12 cellular contexts compared by ENCODE assay signal in genomic region chr7:155000795-155001194, GRCh38. TPM values are rescaled to one million over a fixed set of nuclear protein-coding genes. Genes with fewer than 3 reads are reported as not detected.
DNase-seq lines count a peak whose midpoint lies in the region; ATAC-seq, FAIRE-seq and TF ChIP-seq lines count a peak whose summit lies in the region.
"Had no signal": no experiment of that assay in that cellular context is flagged by ENCODE, and none has a peak within 500 bp of the region (broad histone marks: within the 10 kb centered on the region; RNA-seq: fewer than 3 reads in every experiment).

No MANE protein-coding gene starts in this region.

- WGBS in trophoblast cell (ENCODE audit: extremely low coverage, insufficient coverage, insufficient read length): no CpG with 5 or more reads among the region's 2 CpGs

- H3K4me2 ChIP-seq in BLaER1 (peak overlapping the region; percentile 90), DND-41 (ENCODE audit: insufficient read depth, low read length) (peak overlapping the region; percentile 77), Loucy (ENCODE audit: low read depth, low read length, poor library complexity, severe bottlenecking) (peak overlapping the region; percentile 87), trophoblast cell (ENCODE audit: low read length) (no peak overlapping the region)

- no peak overlapping the region for H3K27ac ChIP-seq in BLaER1
- H3K27ac ChIP-seq in DND-41 (ENCODE audit: low read length): 0 out of 2 replicates have a peak overlapping the region, but pooled peaks have one; percentile 9
- no peak overlapping the region for H3K27ac ChIP-seq in trophoblast cell (ENCODE audit: low read depth, low read length)
- H3K27ac ChIP-seq: sigmoid colon had no signal

- H3F3A ChIP-seq in Loucy (ENCODE audit: low read depth): no peaks in the 10 kb centered on the region

- no peaks in the 10 kb centered on the region for H3K9me2 ChIP-seq in Loucy (replicated peaks; ENCODE audit: low read depth, low read length)

- H3K79me2 ChIP-seq in DND-41 (ENCODE audit: insufficient read depth, low read length) (peaks cover 79% of the 10 kb centered on the region), Loucy (ENCODE audit: insufficient read depth, low read length) (peaks cover 78% of the 10 kb centered on the region), trophoblast cell (ENCODE audit: control insufficient read depth, insufficient read depth, low read length, poor library complexity) (peaks cover 15% of the 10 kb centered on the region)

- no peak overlapping the region for H2AFZ ChIP-seq in DND-41 (ENCODE audit: low read depth, low read length)
- no peak overlapping the region for H2AFZ ChIP-seq in Loucy (ENCODE audit: low read length)
- no peak overlapping the region for H2AFZ ChIP-seq in trophoblast cell (ENCODE audit: insufficient read depth, low read length, poor library complexity)

- H3K27me3 ChIP-seq in BLaER1: no peaks in the 10 kb centered on the region
- no peaks in the 10 kb centered on the region for H3K27me3 ChIP-seq in DND-41 (ENCODE audit: insufficient read depth, low read length, poor library complexity)
- H3K27me3 ChIP-seq in Loucy (ENCODE audit: insufficient read depth, low read length, poor library complexity, severe bottlenecking): no peaks in the 10 kb centered on the region
- H3K27me3 ChIP-seq in bronchial epithelial cell (ENCODE audit: control insufficient read depth, insufficient read depth, low read length): no peaks in the 10 kb centered on the region
- no peaks in the 10 kb centered on the region for H3K27me3 ChIP-seq in trophoblast cell (ENCODE audit: insufficient read depth, low read length)
- H3K27me3 ChIP-seq: sigmoid colon had no signal

- no peak overlapping the region for H2BK5ac ChIP-seq in trophoblast cell (ENCODE audit: low read depth, low read length, poor library complexity)

- peak; percentile 44 for TF ChIP-seq CTCF in DND-41 (IDR thresholded peaks at IDR 0.05; ENCODE audit: borderline replicate concordance, extremely low read depth, low read length, poor library complexity, severe bottlenecking)
- TF ChIP-seq CTCF in Loucy (conservative IDR thresholded peaks at IDR 0.05; ENCODE audit: low read length): peak; percentile 57
- peak; percentile 19 for TF ChIP-seq CTCF in bronchial epithelial cell (IDR thresholded peaks at IDR 0.05; ENCODE audit: insufficient read depth, low read length, severe bottlenecking)

- H4K8ac ChIP-seq in trophoblast cell (ENCODE audit: low read depth, low read length): no peak overlapping the region

- H3K36me3 ChIP-seq in BLaER1 (peaks cover 48% of the 10 kb centered on the region), DND-41 (ENCODE audit: insufficient read depth, low read length) (peaks cover 42% of the 10 kb centered on the region), Loucy (ENCODE audit: insufficient read depth, low read length) (peaks cover 23% of the 10 kb centered on the region; the same call in 1 of the 2 replicates), bronchial epithelial cell (ENCODE audit: control insufficient read depth, insufficient read depth, low read length) (peaks cover 5% of the 10 kb centered on the region), trophoblast cell (ENCODE audit: control insufficient read depth in 1 of 2, insufficient read depth in 2 of 2, low read length in 2 of 2) (peaks cover 5 to 17% of the 10 kb centered on the region in 2 experiments)

- H3K79me1 ChIP-seq in trophoblast cell (ENCODE audit: low read length): peaks cover 9% of the 10 kb centered on the region

- no peak overlapping the region for H3K14ac ChIP-seq in trophoblast cell (ENCODE audit: low read length)

- no peak overlapping the region for H3K18ac ChIP-seq in trophoblast cell (ENCODE audit: low read length)

- H4K12ac ChIP-seq in trophoblast cell (ENCODE audit: low read depth, low read length): no peak overlapping the region

- H3K4me1 ChIP-seq in BLaER1: peaks cover 37% of the 10 kb centered on the region
- peaks cover 46% of the 10 kb centered on the region for H3K4me1 ChIP-seq in DND-41 (ENCODE audit: insufficient read depth, low read length)
- peaks cover 40% of the 10 kb centered on the region for H3K4me1 ChIP-seq in Loucy (ENCODE audit: insufficient read depth, low read length, poor library complexity, severe bottlenecking)
- H3K4me1 ChIP-seq in trophoblast cell (ENCODE audit: control insufficient read depth in 1 of 2, insufficient read depth in 2 of 2, low read length in 2 of 2): peaks cover 0 to 6% of the 10 kb centered on the region in 2 experiments

- no peak overlapping the region for H3K4ac ChIP-seq in trophoblast cell (ENCODE audit: low read depth, low read length)

- H4K20me1 ChIP-seq in BLaER1: peaks cover 38% of the 10 kb centered on the region
- H4K20me1 ChIP-seq in DND-41 (ENCODE audit: insufficient read depth, low read length): peaks cover 33% of the 10 kb centered on the region
- H4K20me1 ChIP-seq in Loucy (ENCODE audit: insufficient read depth, low read length, poor library complexity, severe bottlenecking): peaks cover 43% of the 10 kb centered on the region

- H2BK120ac ChIP-seq in trophoblast cell (ENCODE audit: insufficient read depth, low read length, poor library complexity): no peak overlapping the region

- ATAC-seq in DND-41 (ENCODE audit: insufficient read depth, low read depth): no peak
- ATAC-seq: activated CD4-positive, CD25-positive, alpha-beta regulatory T cell treated with anti-CD3 and anti-CD28 coated beads, Interleukin-2, amount 50 U/mL, for 24 hours had no signal

- H3K9me3 ChIP-seq in BLaER1 (no peaks in the 10 kb centered on the region), DND-41 (ENCODE audit: insufficient read depth, low read length, severe bottlenecking) (no peaks in the 10 kb centered on the region), Loucy (ENCODE audit: insufficient read depth, low read depth, low read length) (no peaks in the 10 kb centered on the region), trophoblast cell (ENCODE audit: insufficient read depth, low read depth, low read length) (peaks cover 2% of the 10 kb centered on the region)
- H3K9me3 ChIP-seq: sigmoid colon had no signal

- H4K91ac ChIP-seq in trophoblast cell (ENCODE audit: low read depth, low read length): no peak overlapping the region

- DNase-seq in DND-41: no peak
- no peak for DNase-seq in bronchial epithelial cell (ENCODE audit: low read depth)
- no peak for DNase-seq in NCI-H1417 (lab: John Stamatoyannopoulos, UW)
- no peak for DNase-seq in NCI-H146 (lab: John Stamatoyannopoulos, UW)
- no peak for DNase-seq in stimulated activated CD4-positive, alpha-beta T cell treated with anti-CD3 and anti-CD28 coated beads, Interleukin-4, amount 100 ng/mL, for 1 hour
- no peak for DNase-seq in trophoblast cell
- DNase-seq: GF-D8, NCI-H2171 treated with DMSO at 0.1 percent for 48 hours, sigmoid colon had no signal

- FAIRE-seq in bronchial epithelial cell (lab: Jason Lieb, UNC): no peak

- H2BK12ac ChIP-seq in trophoblast cell (ENCODE audit: low read length): no peak overlapping the region

- H3K4me3 ChIP-seq in BLaER1: no peak overlapping the region
- H3K4me3 ChIP-seq in DND-41 (ENCODE audit: low read depth in 1 of 2, low read length in 2 of 2): peak overlapping the region in 1 of 2 experiments; percentile 33; a peak in 1 of 4 replicates
- peak overlapping the region; percentile 84 for H3K4me3 ChIP-seq in Loucy (ENCODE audit: low read length, poor library complexity, severe bottlenecking)
- no peak overlapping the region for H3K4me3 ChIP-seq in bronchial epithelial cell (ENCODE audit: low read depth, low read length)
- no peak overlapping the region for H3K4me3 ChIP-seq in trophoblast cell (ENCODE audit: low read depth, low read length)
- H3K4me3 ChIP-seq: sigmoid colon had no signal

- H3K23ac ChIP-seq in trophoblast cell (ENCODE audit: low read length): no peak overlapping the region

- H3K9ac ChIP-seq in BLaER1 (no peak overlapping the region), DND-41 (ENCODE audit: low read depth, low read length) (peak overlapping the region; percentile 2; the same call in 1 of the 2 replicates), Loucy (ENCODE audit: low read depth, low read length, poor library complexity, severe bottlenecking) (no peak overlapping the region), trophoblast cell (ENCODE audit: low read length) (no peak overlapping the region)

- H2AK5ac ChIP-seq in trophoblast cell (ENCODE audit: low read length): no peak overlapping the region

RNA-seq across cellular contexts. Expression of gene PAXIP1, which starts 2.1 kb away (rescaled TPM):
- total RNA-seq in bronchial epithelial cell: 5.0 and 5.6 TPM in 2 replicates
- polyA plus RNA-seq in trophoblast cell (2013): 16.3 and 16.5 TPM in 2 replicates
